Comparison of ENCODE assay signal across 17 cellular contexts in the genomic region with DNA sequence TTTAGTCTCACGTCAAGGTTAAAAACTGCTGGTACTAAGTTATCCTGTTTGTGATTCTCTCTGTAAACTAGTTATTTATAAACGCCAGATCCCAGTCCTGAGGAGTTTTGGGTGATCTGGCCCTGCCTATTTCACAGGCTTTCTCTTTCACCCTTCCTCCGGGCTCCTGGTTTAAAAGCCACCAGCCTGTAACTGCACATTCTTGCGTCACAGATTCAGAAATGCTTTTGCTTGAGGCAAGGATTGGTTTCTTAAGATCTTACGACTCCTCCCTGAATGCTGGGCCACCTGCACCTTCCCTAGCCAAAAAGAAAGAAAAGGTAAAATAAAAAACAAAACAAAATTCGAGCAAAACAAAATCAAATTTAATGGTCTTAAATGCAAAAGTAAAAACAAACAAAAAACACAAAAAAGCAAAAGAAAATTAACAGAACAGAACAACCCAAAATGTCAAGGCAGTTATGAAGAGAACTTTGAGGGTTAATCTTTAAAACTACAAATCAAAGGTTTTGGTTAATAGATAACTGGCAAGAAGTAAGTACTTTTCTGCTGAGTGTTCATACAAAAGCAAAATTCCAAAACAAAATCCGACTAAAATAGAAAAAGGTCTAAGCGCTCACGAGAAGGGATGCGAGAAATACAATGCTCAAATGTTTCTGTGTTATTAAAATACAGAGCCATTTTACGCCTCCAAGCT. TPM values are rescaled to one million over a fixed set of nuclear protein-coding genes. Genes with fewer than 3 reads are reported as not detected.
"Had no signal": no experiment of that assay in that cellular context is flagged by ENCODE, and none has a peak within 500 bp of the region (broad histone marks: within the 10 kb centered on the region; RNA-seq: fewer than 3 reads in every experiment).

No MANE protein-coding gene starts in this region.

- H3K27ac ChIP-seq: colonic mucosa, epithelial cell of prostate, ovary, stomach, thoracic aorta, uterus had no signal

- ATAC-seq: activated T-cell treated with anti-CD3 and anti-CD28 coated beads, Interleukin-2, amount 50 U/mL, for 72 hours; left colon; natural killer cell treated with Interleukin-12 subunit alpha and Interleukin-12 subunit beta and Interleukin-15 and Interleukin-18, amount 100 ng/mL, for 72 hours had no signal

- H3K27me3 Mint-ChIP-seq: activated CD4-positive, alpha-beta memory T cell treated with anti-CD3 and anti-CD28 coated beads for 36 hours; natural killer cell treated with Interleukin-12 subunit alpha and Interleukin-12 subunit beta and Interleukin-15 and Interleukin-18, amount 100 ng/mL, for 72 hours had no signal

- H3K4me3 ChIP-seq: colonic mucosa, ovary, stomach, thoracic aorta, uterus had no signal

- H3K4me3 Mint-ChIP-seq: activated CD4-positive, alpha-beta memory T cell treated with anti-CD3 and anti-CD28 coated beads for 36 hours; activated T-cell treated with anti-CD3 and anti-CD28 coated beads, Interleukin-2, amount 50 U/mL, for 72 hours; natural killer cell treated with Interleukin-12 subunit alpha and Interleukin-12 subunit beta and Interleukin-15 and Interleukin-18, amount 100 ng/mL, for 72 hours had no signal

- H3K36me3 ChIP-seq: ovary, uterus had no signal

- H3K27ac Mint-ChIP-seq: activated CD4-positive, alpha-beta memory T cell treated with anti-CD3 and anti-CD28 coated beads for 36 hours; activated T-cell treated with anti-CD3 and anti-CD28 coated beads, Interleukin-2, amount 50 U/mL, for 72 hours had no signal

- H3K27me3 ChIP-seq: colonic mucosa, ovary, stomach, uterus had no signal

- H3K4me1 ChIP-seq: colonic mucosa, stomach, uterus had no signal

- H3K9me3 ChIP-seq: colonic mucosa, ovary, stomach, thoracic aorta, uterus had no signal

- H3K9me3 Mint-ChIP-seq: activated CD4-positive, alpha-beta memory T cell treated with anti-CD3 and anti-CD28 coated beads for 36 hours; activated T-cell treated with anti-CD3 and anti-CD28 coated beads, Interleukin-2, amount 50 U/mL, for 72 hours; natural killer cell treated with Interleukin-12 subunit alpha and Interleukin-12 subunit beta and Interleukin-15 and Interleukin-18, amount 100 ng/mL, for 72 hours had no signal

- DNase-seq: activated CD4-positive, alpha-beta memory T cell treated with anti-CD3 and anti-CD28 coated beads for 36 hours; activated CD4-positive, CD25-positive, alpha-beta regulatory T cell treated with anti-CD3 and anti-CD28 coated beads, Interleukin-2, amount 50 U/mL, for 72 hours; activated naive CD4-positive, alpha-beta T cell; activated T-cell treated with anti-CD3 and anti-CD28 coated beads, Interleukin-2, amount 50 U/mL, for 72 hours; colonic mucosa; effector CD4-positive, alpha-beta T cell; hippocampal formation; left colon; ovary; retina; stimulated activated CD4-positive, alpha-beta T cell treated with anti-CD3 and anti-CD28 coated beads, Interleukin-4, amount 100 ng/mL, for 4 hours; stomach; uterus had no signal

RNA-seq across cellular contexts. Expression of gene CTXN1, which starts 36.1 kb away (rescaled TPM):
- total RNA-seq: T-helper 2 cell treated with Interferon-gamma antibody and Interleukin-4, amounts not matched to agents 100 ng/mL and 5 ng/mL, for 36 hours had no signal

RNA-seq across cellular contexts. Expression of gene TGFBR3L, which starts 47.4 kb away (rescaled TPM):
- total RNA-seq: colonic mucosa, stomach, thoracic aorta had no signal
